Comparison of ENCODE assay signal across 27 cellular contexts in genomic region chrX:480861-481417, GRCh38.
"Had no signal": no experiment of that assay in that cellular context is flagged by ENCODE, and none has a peak within 500 bp of the region (broad histone marks: within the 10 kb centered on the region; RNA-seq: fewer than 3 reads in every experiment).

No MANE protein-coding gene starts in this region.

- H3K36me3 Mint-ChIP-seq: immature natural killer cell, mesothelial cell of epicardium, naive B cell had no signal

- H3K4me1 ChIP-seq: esophagus muscularis mucosa, foreskin keratinocyte, heart left ventricle, psoas muscle, vagina had no signal

- DNase-seq: activated B cell treated with CpG ODN at 0.5 μM for 24 hours; activated effector memory CD4-positive, alpha-beta T cell treated with Interleukin-2 at 50 U/mL for 16 hours; activated naive CD4-positive, alpha-beta T cell treated with anti-CD3 and anti-CD28 coated beads for 36 hours; activated T-cell treated with anti-CD3 and anti-CD28 coated beads for 4 hours; activated T-cell treated with anti-CD3 and anti-CD28 coated beads, Interleukin-2, amount 50 U/mL, for 72 hours; amygdala; caudate nucleus; foreskin keratinocyte; heart left ventricle; hypothalamus; immature natural killer cell; kidney; left colon; naive B cell; nephron progenitor cell; ovary; psoas muscle; stimulated activated CD4-positive, alpha-beta T cell treated with anti-CD3 and anti-CD28 coated beads, Interleukin-2, amount 100 ng/mL, for 48 hours; stimulated activated naive CD4-positive, alpha-beta T cell treated with Interleukin-2 at 50 U/mL for 16 hours; T-helper 1 cell; trophoblast cell had no signal

- H3K9me3 ChIP-seq: ovary, thoracic aorta, vagina had no signal

- H3K4me3 ChIP-seq: esophagus muscularis mucosa, heart left ventricle, ovary, psoas muscle, smooth muscle cell, thoracic aorta, vagina had no signal

- H3K36me3 ChIP-seq: esophagus muscularis mucosa, heart left ventricle, ovary, thoracic aorta, vagina had no signal

- H3K27me3 ChIP-seq: foreskin keratinocyte, heart left ventricle, ovary, vagina had no signal

- H3K4me3 Mint-ChIP-seq: activated B cell treated with CpG ODN at 0.5 μM for 24 hours; activated naive CD4-positive, alpha-beta T cell treated with anti-CD3 and anti-CD28 coated beads for 36 hours; activated T-cell treated with anti-CD3 and anti-CD28 coated beads, Interleukin-2, amount 50 U/mL, for 72 hours; immature natural killer cell; mesothelial cell of epicardium; naive B cell; nephron progenitor cell; T-helper 2 cell treated with Interferon-gamma antibody and Interleukin-4, amounts not matched to agents 5 μg/mL and 100 μg/mL, for 36 hours had no signal

- ATAC-seq: foreskin keratinocyte, heart left ventricle, left colon, psoas muscle had no signal

- H3K9me3 Mint-ChIP-seq: activated naive CD4-positive, alpha-beta T cell treated with anti-CD3 and anti-CD28 coated beads for 36 hours; activated T-cell treated with anti-CD3 and anti-CD28 coated beads, Interleukin-2, amount 50 U/mL, for 72 hours had no signal

- H3K4me1 Mint-ChIP-seq: activated B cell treated with CpG ODN at 0.5 μM for 24 hours, immature natural killer cell, mesothelial cell of epicardium, naive B cell had no signal

- H3K27me3 Mint-ChIP-seq: activated B cell treated with CpG ODN at 0.5 μM for 24 hours, naive B cell had no signal

- H3K27ac ChIP-seq: esophagus muscularis mucosa, foreskin keratinocyte, heart left ventricle, ovary, psoas muscle, thoracic aorta, vagina had no signal

- H3K27ac Mint-ChIP-seq: activated B cell treated with CpG ODN at 0.5 μM for 24 hours; activated naive CD4-positive, alpha-beta T cell treated with anti-CD3 and anti-CD28 coated beads for 36 hours; activated T-cell treated with anti-CD3 and anti-CD28 coated beads, Interleukin-2, amount 50 U/mL, for 72 hours; immature natural killer cell; mesothelial cell of epicardium; naive B cell; nephron progenitor cell; T-helper 2 cell treated with Interferon-gamma antibody and Interleukin-4, amounts not matched to agents 5 μg/mL and 100 μg/mL, for 36 hours had no signal
